In genomic region chr5:120388016-120388781, GRCh38 we compare ENCODE assay signal across 8 cellular contexts.
DNase-seq lines count a peak whose midpoint lies in the region; ATAC-seq and TF ChIP-seq lines count a peak whose summit lies in the region.

No MANE protein-coding gene starts in this region.

- DNase-seq in CD1c-positive myeloid dendritic cell (ENCODE audit: extremely low spot score) (peak; percentile 61), lower lobe of right lung (no peak), DMS79 (lab: John Stamatoyannopoulos, UW) (no peak)
- no peak for DNase-seq in activated CD8-positive, alpha-beta T cell treated with anti-CD3 and anti-CD28 coated beads, Interleukin-2, amount 10 ng/mL, durations not matched to agents 7 days and 5 days
- no peak for DNase-seq in stimulated activated CD8-positive, alpha-beta memory T cell treated with anti-CD3 and anti-CD28 coated beads, Interleukin-4, amount 100 ng/mL, for 48 hours

- peak overlapping the region; percentile 24 for H3K4me3 Mint-ChIP-seq in activated CD8-positive, alpha-beta T cell treated with anti-CD3 and anti-CD28 coated beads, Interleukin-2, amount 10 ng/mL, durations not matched to agents 7 days and 5 days

- intact Hi-C loops in lower lobe of right lung (cut with DNase I) = no loop called here

- H3K9me3 Mint-ChIP-seq in activated CD8-positive, alpha-beta T cell treated with anti-CD3 and anti-CD28 coated beads, Interleukin-2, amount 10 ng/mL, durations not matched to agents 7 days and 5 days (ENCODE audit: insufficient read depth) = no peaks in the 10 kb centered on the region

- H3K9me3 ChIP-seq in lower lobe of right lung = no peaks in the 10 kb centered on the region

- H3K27me3 Mint-ChIP-seq in activated CD8-positive, alpha-beta T cell treated with anti-CD3 and anti-CD28 coated beads, Interleukin-2, amount 10 ng/mL, durations not matched to agents 7 days and 5 days (ENCODE audit: low read depth) = no peaks in the 10 kb centered on the region

- peak overlapping the region; percentile 81 for H3K27ac Mint-ChIP-seq in activated CD8-positive, alpha-beta T cell treated with anti-CD3 and anti-CD28 coated beads, Interleukin-2, amount 10 ng/mL, durations not matched to agents 7 days and 5 days

- H3K4me3 ChIP-seq in lower lobe of right lung = no peak overlapping the region

- peak; percentile 70 for ATAC-seq in HG03565 (IDR thresholded peaks at IDR 0.05; ENCODE audit: unreplicated experiment)
- ATAC-seq in activated CD8-positive, alpha-beta T cell treated with anti-CD3 and anti-CD28 coated beads, Interleukin-2, amount 10 ng/mL, durations not matched to agents 7 days and 5 days = peak; percentile 76
- peak; percentile 65 to 72 for ATAC-seq in lower lobe of right lung
- ATAC-seq in HG02571 (IDR thresholded peaks at IDR 0.05; ENCODE audit: unreplicated experiment) = no peak
- ATAC-seq in HG02678 (IDR thresholded peaks at IDR 0.05; ENCODE audit: unreplicated experiment) = no peak

- no peak for TF ChIP-seq CTCF in lower lobe of right lung (IDR thresholded peaks at IDR 0.05)

- POLR2A ChIA-PET in activated CD8-positive, alpha-beta T cell treated with anti-CD3 and anti-CD28 coated beads, Interleukin-2, amount 10 ng/mL, durations not matched to agents 7 days and 5 days (lab: Charles Lee) = no interaction called here

- no peaks in the 10 kb centered on the region for H3K27me3 ChIP-seq in lower lobe of right lung (ENCODE audit: low read depth)

- CTCF ChIA-PET in activated CD8-positive, alpha-beta T cell treated with anti-CD3 and anti-CD28 coated beads, Interleukin-2, amount 10 ng/mL, durations not matched to agents 7 days and 5 days (lab: Charles Lee) = no interaction called here

- H3K4me1 Mint-ChIP-seq in activated CD8-positive, alpha-beta T cell treated with anti-CD3 and anti-CD28 coated beads, Interleukin-2, amount 10 ng/mL, durations not matched to agents 7 days and 5 days (ENCODE audit: low read depth) = peaks cover 17% of the 10 kb centered on the region

- peak overlapping the region; percentile 25 for H3K27ac ChIP-seq in lower lobe of right lung

- H3K36me3 Mint-ChIP-seq in activated CD8-positive, alpha-beta T cell treated with anti-CD3 and anti-CD28 coated beads, Interleukin-2, amount 10 ng/mL, durations not matched to agents 7 days and 5 days (ENCODE audit: low read depth) = no peaks in the 10 kb centered on the region

- H3K36me3 ChIP-seq in lower lobe of right lung = no peaks in the 10 kb centered on the region

- H3K4me1 ChIP-seq in lower lobe of right lung = peaks cover 7% of the 10 kb centered on the region

Comparison
In these comparisons a context has a peak if more than half of its experiments do, and no peak if none do; other contexts are left out.
1. ATAC-seq: peak in HG03565 (single experiment), activated CD8-positive, alpha-beta T cell treated with anti-CD3 and anti-CD28 coated beads, Interleukin-2, amount 10 ng/mL, durations not matched to agents 7 days and 5 days (single experiment) and lower lobe of right lung (2 of 2); none in HG02571 (single experiment) and HG02678 (single experiment).